ENCODE assay signal across 20 cellular contexts in genomic region chr7:156889746-156890145, GRCh38.
"Had no signal": no experiment of that assay in that cellular context is flagged by ENCODE, and none has a peak within 500 bp of the region (broad histone marks: within the 10 kb centered on the region; RNA-seq: fewer than 3 reads in every experiment).

No MANE protein-coding gene starts in this region.

- H2AFZ ChIP-seq: hepatocyte had no signal

- H3K27ac Mint-ChIP-seq: activated naive CD8-positive, alpha-beta T cell treated with anti-CD3 and anti-CD28 coated beads, Interleukin-2, amount 10 ng/mL, durations not matched to agents 7 days and 5 days; activated T-helper 17 cell treated with anti-CD3 and anti-CD28 coated beads, Interleukin-2, amount 50 U/mL, for 72 hours; immature natural killer cell; WTC11 had no signal

- H3K27me3 Mint-ChIP-seq: activated naive CD8-positive, alpha-beta T cell treated with anti-CD3 and anti-CD28 coated beads, Interleukin-2, amount 10 ng/mL, durations not matched to agents 7 days and 5 days; activated T-helper 17 cell treated with anti-CD3 and anti-CD28 coated beads, Interleukin-2, amount 50 U/mL, for 72 hours had no signal

- H3K36me3 ChIP-seq: esophagus muscularis mucosa, lower lobe of right lung, prostate gland, upper lobe of right lung had no signal

- H3K9me3 ChIP-seq: body of pancreas, esophagus muscularis mucosa, lower lobe of right lung, mucosa of descending colon, prostate gland, upper lobe of right lung had no signal

- H3K9me3 Mint-ChIP-seq: activated T-helper 17 cell treated with anti-CD3 and anti-CD28 coated beads, Interleukin-2, amount 50 U/mL, for 72 hours; immature natural killer cell had no signal

- H3K4me3 ChIP-seq: body of pancreas, esophagus muscularis mucosa, hepatocyte, lower lobe of right lung, mucosa of descending colon, prostate gland, upper lobe of right lung had no signal

- H3K4me2 ChIP-seq: hepatocyte had no signal

- H3K27me3 ChIP-seq: body of pancreas, esophagus muscularis mucosa, hepatocyte, upper lobe of right lung had no signal

- H3K4me1 ChIP-seq: prostate gland had no signal

- H3K4me3 Mint-ChIP-seq: activated naive CD8-positive, alpha-beta T cell treated with anti-CD3 and anti-CD28 coated beads, Interleukin-2, amount 10 ng/mL, durations not matched to agents 7 days and 5 days; activated T-helper 17 cell treated with anti-CD3 and anti-CD28 coated beads, Interleukin-2, amount 50 U/mL, for 72 hours; WTC11 had no signal

- DNase-seq: activated naive CD8-positive, alpha-beta T cell treated with anti-CD3 and anti-CD28 coated beads, Interleukin-2, amount 10 ng/mL, durations not matched to agents 7 days and 5 days; activated T-cell treated with anti-CD3 and anti-CD28 coated beads, Interleukin-2, amount 50 U/mL, for 1 hour; body of pancreas; caudate nucleus; dermis blood vessel endothelial cell; effector CD8-positive, alpha-beta T cell; glutamatergic neuron; immature natural killer cell; lower lobe of right lung; mesendoderm; mucosa of descending colon; stimulated activated CD4-positive, alpha-beta T cell treated with anti-CD3 and anti-CD28 coated beads, Interleukin-4, amount 100 ng/mL, for 24 hours; stimulated activated naive CD4-positive, alpha-beta T cell treated with Interleukin-2 at 50 U/mL for 16 hours; T1000; upper lobe of right lung had no signal

- H3K27ac ChIP-seq: body of pancreas, esophagus muscularis mucosa, hepatocyte, lower lobe of right lung, prostate gland, upper lobe of right lung had no signal
